ENCODE assay signal across 8 cellular contexts in the genomic region with DNA sequence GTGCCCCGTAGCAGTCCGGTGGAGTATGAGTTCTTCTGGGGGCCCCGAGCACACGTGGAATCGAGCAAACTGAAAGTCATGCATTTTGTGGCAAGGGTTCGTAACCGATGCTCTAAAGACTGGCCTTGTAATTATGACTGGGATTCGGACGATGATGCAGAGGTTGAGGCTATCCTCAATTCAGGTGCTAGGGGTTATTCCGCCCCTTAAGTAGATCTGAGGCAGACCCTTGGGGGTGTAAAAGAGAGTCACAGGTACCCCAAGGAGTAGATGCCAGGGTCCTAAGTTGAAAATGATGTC. TPM values are rescaled to one million over a fixed set of nuclear protein-coding genes. Genes with fewer than 3 reads are reported as not detected.
A peak's percentile ranks its signal among the peaks of the same experiment; 100 is the strongest.
DNase-seq lines count a peak whose midpoint lies in the region; ATAC-seq and TF ChIP-seq lines count a peak whose summit lies in the region.

No MANE protein-coding gene starts in this region.

- H4K20me1 ChIP-seq in IMR-90 (ENCODE audit: insufficient read depth, low read length) (no peaks in the 10 kb centered on the region), neural cell (ENCODE audit: insufficient read depth) (no peaks in the 10 kb centered on the region)

- BruUV-seq in IMR-90 (replicated peaks; lab: Mats Ljungman, UMichigan): no TSS peak

- H3K4me1 ChIP-seq in CD8-positive, alpha-beta T cell (ENCODE audit: insufficient read depth, low read length): peaks cover 12% of the 10 kb centered on the region
- H3K4me1 ChIP-seq in IMR-90 (ENCODE audit: control insufficient read depth, insufficient read depth, low read length): no peaks in the 10 kb centered on the region

- intact Hi-C loops in CD8-positive, alpha-beta T cell (cut with DNase I, micrococcal nuclease): loop anchor here in 1 of 2 experiments (10.0 kb wide), 2 partner anchors 262 to 1112 kb away; partner anchors contain the start of genes RRAGB and UBQLN2
- intact Hi-C loops in IMR-90 (cut with micrococcal nuclease): no loop called here

- in situ Hi-C loops in IMR-90 (cut with MboI; ENCODE audit: low sequenced_read_pairs): no loop called here

- H2AK5ac ChIP-seq in IMR-90 (ENCODE audit: low read depth, low read length): no peak overlapping the region

- H3K4me3 Mint-ChIP-seq in CD8-positive, alpha-beta T cell: peak overlapping the region; percentile 93

- no peaks in the 10 kb centered on the region for H3K79me2 ChIP-seq in neural cell (replicated peaks; ENCODE audit: insufficient read depth, low read length)

- no peak overlapping the region for H4K5ac ChIP-seq in IMR-90 (ENCODE audit: low read depth, low read length)

- H3K4me1 Mint-ChIP-seq in CD8-positive, alpha-beta T cell (ENCODE audit: low read depth): peaks cover 20% of the 10 kb centered on the region

- H3K36me3 ChIP-seq in CD8-positive, alpha-beta T cell (ENCODE audit: insufficient read depth, low read length): no peaks in the 10 kb centered on the region
- no peaks in the 10 kb centered on the region for H3K36me3 ChIP-seq in IMR-90 (ENCODE audit: control insufficient read depth, insufficient read depth, low read length)
- no peaks in the 10 kb centered on the region for H3K36me3 ChIP-seq in neural cell (ENCODE audit: insufficient read depth, low read length)

- ATAC-seq in CD8-positive, alpha-beta T cell: no peak
- ATAC-seq in IMR-90 (ENCODE audit: low read depth): no peak

- dilution Hi-C loops in IMR-90 (cut with HindIII; ENCODE audit: low sequenced_read_pairs, unreplicated experiment): no loop called here

- peak overlapping the region; percentile 52; the same call in 1 of the 2 replicates for H3K14ac ChIP-seq in IMR-90 (replicated peaks; ENCODE audit: low read depth, low read length)

- H3K9me3 Mint-ChIP-seq in CD8-positive, alpha-beta T cell: no peaks in the 10 kb centered on the region

- peak overlapping the region; percentile 81 for H3K27ac ChIP-seq in CD8-positive, alpha-beta T cell (ENCODE audit: low read depth, low read length)
- H3K27ac ChIP-seq in IMR-90 (ENCODE audit: insufficient read depth, low read length): peak overlapping the region; percentile 69
- peak overlapping the region; percentile 87 for H3K27ac ChIP-seq in cingulate gyrus (ENCODE audit: low read depth, low read length)
- peak overlapping the region; percentile 87 for H3K27ac ChIP-seq in neural cell (ENCODE audit: low read length)

- POLR2A ChIA-PET in CD8-positive, alpha-beta T cell (lab: Charles Lee): interaction anchor here (1.1 to 1.9 kb wide), 3 partner anchors 36 to 292 kb away, joined by 3 to 38 read pairs (median 7); partner anchors contain the start of genes RRAGB and USP51
- POLR2A ChIA-PET in IMR-90 (lab: Charles Lee; ENCODE audit: unreplicated experiment): no interaction called here

- H3K4me2 ChIP-seq in IMR-90 (ENCODE audit: low read depth, low read length) (peak overlapping the region; percentile 89), neural cell (ENCODE audit: low read length) (no peak overlapping the region)

- no peak overlapping the region for H3K18ac ChIP-seq in IMR-90 (ENCODE audit: low read depth, low read length)

- DNase-seq in CD8-positive, alpha-beta T cell: peak in 1 of 7 experiments; percentile 18
- DNase-seq in IMR-90 (no peak), HT-29 (ENCODE audit: low spot score) (no peak), RKO (ENCODE audit: low spot score) (no peak), GOT3 (lab: John Stamatoyannopoulos, UW) (no peak)
- DNase-seq in stimulated activated CD4-positive, alpha-beta T cell treated with anti-CD3 and anti-CD28 coated beads, Interleukin-12 subunit alpha, Interleukin-12 subunit beta, amount 100 ng/mL, for 4 hours: no peak

- peak overlapping the region; percentile 97 for H3K27ac Mint-ChIP-seq in CD8-positive, alpha-beta T cell

- H2AK9ac ChIP-seq in IMR-90 (replicated peaks; ENCODE audit: low read depth, low read length, poor library complexity): peak overlapping the region; percentile 6

- peak overlapping the region; percentile 45; the same call in 1 of the 2 replicates for H3K4ac ChIP-seq in IMR-90 (ENCODE audit: low read depth, low read length)

- no peaks in the 10 kb centered on the region for H3K9me1 ChIP-seq in IMR-90 (ENCODE audit: insufficient read depth, low read length)

- H3K56ac ChIP-seq in IMR-90 (ENCODE audit: extremely low read depth, insufficient read depth, low read length): 0 out of 2 replicates have a peak overlapping the region, but pooled peaks have one; percentile 37

- 0 out of 4 replicates have a peak overlapping the region, but pooled peaks of 1 of the 2 experiments have one; percentile 88 for H4K8ac ChIP-seq in IMR-90 (ENCODE audit: low read depth in 2 of 2, low read length in 2 of 2)

- peak overlapping the region; percentile 86 for H3K4me3 ChIP-seq in CD8-positive, alpha-beta T cell (ENCODE audit: low read depth, low read length)
- H3K4me3 ChIP-seq in IMR-90 (ENCODE audit: insufficient read depth, low read depth, low read length): peak overlapping the region; percentile 88
- peak overlapping the region; percentile 81 for H3K4me3 ChIP-seq in neural cell (ENCODE audit: low read length)

- H2BK5ac ChIP-seq in IMR-90 (ENCODE audit: low read depth, low read length, poor library complexity, severe bottlenecking): no peak overlapping the region

- H3F3A ChIP-seq in neural cell (ENCODE audit: insufficient read depth, low read length, poor library complexity, severe bottlenecking): no peaks in the 10 kb centered on the region

- H2BK120ac ChIP-seq in IMR-90 (ENCODE audit: low read depth, low read length): no peak overlapping the region

- H2AFZ ChIP-seq in IMR-90 (replicated peaks; ENCODE audit: low read length, poor library complexity) (peak overlapping the region; percentile 89), neural cell (ENCODE audit: low read depth, low read length) (peak overlapping the region; percentile 40)

- no peaks in the 10 kb centered on the region for H3K27me3 ChIP-seq in CD8-positive, alpha-beta T cell (ENCODE audit: insufficient read depth, low read length)
- no peaks in the 10 kb centered on the region for H3K27me3 ChIP-seq in IMR-90 (ENCODE audit: control insufficient read depth, insufficient read depth, low read length)
- H3K27me3 ChIP-seq in neural cell (ENCODE audit: insufficient read depth, low read depth, low read length): no peaks in the 10 kb centered on the region

- H3K79me1 ChIP-seq in IMR-90 (ENCODE audit: low read depth in 1 of 2, low read length in 2 of 2): peaks cover 3 to 5% of the 10 kb centered on the region in 2 experiments; a peak in 2 of 4 replicates

- TF ChIP-seq RAD21 in IMR-90 (IDR thresholded peaks at IDR 0.05; ENCODE audit: low read length): no peak
- no peak for TF ChIP-seq RAD21 in neural cell (conservative IDR thresholded peaks at IDR 0.05)

- CTCF ChIA-PET in CD8-positive, alpha-beta T cell (lab: Charles Lee): no interaction called here
- CTCF ChIA-PET in IMR-90 (lab: Yijun Ruan, JAX): no interaction called here

- H3K9ac ChIP-seq in IMR-90 (ENCODE audit: low read depth, low read length) (peak overlapping the region; percentile 76), neural cell (ENCODE audit: low read length) (peak overlapping the region; percentile 84)

- WGBS in IMR-90 (ENCODE audit: extremely low coverage in 2 of 2, insufficient read length in 1 of 2), 2 experiments: 18% methylated on average over 6 of the region's 10 CpGs; no CpG with 5 or more reads in 1 of the 2 experiments

- TF ChIP-seq POLR2A in IMR-90 (IDR thresholded peaks at IDR 0.05; ENCODE audit: low read depth, low read length): no peak

- no peaks in the 10 kb centered on the region for H3K9me3 ChIP-seq in CD8-positive, alpha-beta T cell (ENCODE audit: low read length)
- H3K9me3 ChIP-seq in IMR-90 (ENCODE audit: control insufficient read depth, insufficient read depth, low read length) (no peaks in the 10 kb centered on the region), neural cell (ENCODE audit: low read length) (no peaks in the 10 kb centered on the region)

- H3K23ac ChIP-seq in IMR-90 (ENCODE audit: low read depth, low read length): peak overlapping the region; percentile 82

- H4K91ac ChIP-seq in IMR-90 (ENCODE audit: insufficient read depth, low read depth, low read length): peak overlapping the region; percentile 47; the same call in 1 of the 2 replicates

- H3K9me2 ChIP-seq in neural cell (ENCODE audit: insufficient read depth, low read length): no peaks in the 10 kb centered on the region

- peaks cover 8% of the 10 kb centered on the region for H3K36me3 Mint-ChIP-seq in CD8-positive, alpha-beta T cell

- no peak overlapping the region for H2BK20ac ChIP-seq in IMR-90 (ENCODE audit: low read depth, low read length)

- no peak for TF ChIP-seq CTCF in CD8-positive, alpha-beta T cell (IDR thresholded peaks at IDR 0.05)
- TF ChIP-seq CTCF in IMR-90 (conservative IDR thresholded peaks at IDR 0.05; ENCODE audit: low read depth, low read length) (no peak), neural cell (IDR thresholded peaks at IDR 0.05; ENCODE audit: poor library complexity, severe bottlenecking) (no peak)

- no peak overlapping the region for H2BK15ac ChIP-seq in IMR-90 (ENCODE audit: low read depth, low read length)

- TF ChIP-seq EP300 in neural cell (conservative IDR thresholded peaks at IDR 0.05; ENCODE audit: poor library complexity, severe bottlenecking): no peak

- no peaks in the 10 kb centered on the region for H3K27me3 Mint-ChIP-seq in CD8-positive, alpha-beta T cell (ENCODE audit: low read depth)

TF ChIP-seq in IMR-90, 13 proteins besides CTCF, POLR2A, EP300 and RAD21 (continues in another document):
- TF ChIP-seq MAFK (IDR thresholded peaks at IDR 0.05; ENCODE audit: low read depth, low read length) (no peak), MXI1 (IDR thresholded peaks at IDR 0.05; ENCODE audit: borderline replicate concordance, low read depth, low read length) (no peak; the same call in 1 of the 2 replicates)

TF ChIP-seq in neural cell, 6 proteins besides CTCF, POLR2A, EP300 and RAD21 (continues in another document):
- TF ChIP-seq POLR2AphosphoS5 (IDR thresholded peaks at IDR 0.05): no peak
- no peak for TF ChIP-seq MXI1 (conservative IDR thresholded peaks at IDR 0.05; ENCODE audit: poor library complexity, severe bottlenecking)
- no peak for TF ChIP-seq EZH2 (IDR thresholded peaks at IDR 0.05; ENCODE audit: borderline replicate concordance, insufficient read depth, low read length, poor library complexity, severe bottlenecking)

RNA-seq across cellular contexts. Expression of gene MAGEH1, which starts 0.8 kb away (rescaled TPM):
- total RNA-seq in CD8-positive, alpha-beta T cell: 10 to 100 TPM; 13.0 to 14.7 TPM
- 22.4 and 26.7 TPM in 2 replicates for total RNA-seq in IMR-90 (2012; rRNA removed)
- polyA plus RNA-seq in IMR-90 (2012; rRNA removed) (29.2 and 31.8 TPM in 2 replicates), neural cell (240 and 262 TPM in 2 replicates)
- polyA plus RNA-seq in IMR-90 (2012; cell fraction: cytosol; rRNA removed): 28.2 and 30.8 TPM in 2 replicates
- 9.7 and 16.0 TPM in 2 replicates for polyA plus RNA-seq in IMR-90 (2012; cell fraction: nucleus; rRNA removed; ENCODE audit: low replicate concordance)
- 111 and 112 TPM in 2 replicates for polyA minus RNA-seq in neural cell
- not detected in 2 replicates for total RNA-seq in HT-29 (2014; rRNA removed; shearing (Covaris generic))

RNA-seq across cellular contexts. Expression of gene USP51, which starts 36.9 kb away (rescaled TPM):
- total RNA-seq in CD8-positive, alpha-beta T cell: 1 to 10 TPM; 2.1 to 2.8 TPM
- 1.1 and 2.0 TPM in 2 replicates for total RNA-seq in IMR-90 (2012; rRNA removed)
- polyA plus RNA-seq in IMR-90 (2012; rRNA removed): 0.26 and 0.30 TPM in 2 replicates
- 0.11 and 0.13 TPM in 2 replicates for polyA plus RNA-seq in IMR-90 (2012; cell fraction: cytosol; rRNA removed)
- polyA plus RNA-seq in IMR-90 (2012; cell fraction: nucleus; rRNA removed; ENCODE audit: low replicate concordance): 0.32 and 0.86 TPM in 2 replicates
- polyA plus RNA-seq in neural cell: 1.4 TPM in 2 replicates
- polyA minus RNA-seq in neural cell: 6.3 and 12.8 TPM in 2 replicates
- not detected in 2 replicates for total RNA-seq in HT-29 (2014; rRNA removed; shearing (Covaris generic))

Comparison
In these comparisons a context has a peak if more than half of its experiments do, and no peak if none do; other contexts are left out.
1. RNA of gene MAGEH1, which starts 0.8 kb away (total RNA-seq): 22.4 to 26.7 TPM in IMR-90 and 13.0 to 14.7 TPM in CD8-positive, alpha-beta T cell; not detected in HT-29; every median in the first group is over 10 times any median in the second.
2. Peak in every context shown above with its lines, with median percentiles within 50 percentile points of each other: H3K27ac ChIP-seq and H3K4me3 ChIP-seq.